ENCODE assay signal across 18 cellular contexts in the genomic region with DNA sequence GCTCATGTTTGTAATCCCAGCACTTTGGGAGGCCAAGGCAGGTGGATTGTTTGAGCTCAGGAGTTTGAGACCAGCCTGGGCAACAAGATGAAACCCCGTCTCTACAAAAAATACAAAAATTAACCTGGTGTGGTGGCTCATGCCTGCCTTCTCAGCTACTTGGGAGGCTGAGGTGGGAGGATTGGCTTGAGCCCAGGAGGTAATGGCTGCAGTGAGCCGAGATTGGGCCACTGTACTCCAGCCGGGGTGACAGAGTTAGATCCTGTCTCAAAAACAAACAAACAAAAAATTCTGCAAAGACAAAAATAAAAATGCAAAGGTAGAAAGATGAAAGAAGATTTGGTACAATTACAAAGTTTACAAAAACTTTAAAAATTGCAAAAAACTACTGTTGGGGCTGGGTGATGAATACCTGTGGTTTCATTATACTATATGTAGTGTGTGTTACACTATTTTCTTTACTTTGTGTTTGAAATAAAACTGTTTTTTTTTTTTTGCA. TPM values are rescaled to one million over a fixed set of nuclear protein-coding genes. Genes with fewer than 3 reads are reported as not detected.
"Had no signal": no experiment of that assay in that cellular context is flagged by ENCODE, and none has a peak within 500 bp of the region (broad histone marks: within the 10 kb centered on the region; RNA-seq: fewer than 3 reads in every experiment).

No MANE protein-coding gene starts in this region.

- H3K4me3 ChIP-seq: gastrocnemius medialis, smooth muscle cell, suprapubic skin had no signal

- H3K27ac ChIP-seq: gastrocnemius medialis had no signal

- DNase-seq: activated B cell treated with CpG ODN at 0.5 μM for 24 hours; activated CD4-positive, alpha-beta T cell treated with anti-CD3 and anti-CD28 coated beads, Interleukin-2, amount 10 ng/mL, durations not matched to agents 7 days and 5 days; activated naive CD4-positive, alpha-beta T cell treated with anti-CD3 and anti-CD28 coated beads, Interleukin-2, amount 10 ng/mL, durations not matched to agents 7 days and 5 days; activated T-cell treated with anti-CD3 and anti-CD28 coated beads for 4 hours; central memory CD4-positive, alpha-beta T cell; cortex of kidney; effector CD8-positive, alpha-beta T cell; gastrocnemius medialis; midbrain; naive B cell; posterior cingulate gyrus; stimulated activated naive CD4-positive, alpha-beta T cell treated with Interleukin-2 at 50 U/mL for 16 hours; T-helper 1 cell had no signal

- H3K4me3 Mint-ChIP-seq: activated B cell treated with CpG ODN at 0.5 μM for 24 hours; activated CD4-positive, alpha-beta T cell treated with anti-CD3 and anti-CD28 coated beads, Interleukin-2, amount 10 ng/mL, durations not matched to agents 7 days and 5 days; activated naive CD4-positive, alpha-beta T cell treated with anti-CD3 and anti-CD28 coated beads, Interleukin-2, amount 10 ng/mL, durations not matched to agents 7 days and 5 days; naive B cell had no signal

- H3K4me1 ChIP-seq: gastrocnemius medialis had no signal

- FAIRE-seq: kidney had no signal

- H3K36me3 ChIP-seq: gastrocnemius medialis, suprapubic skin had no signal

- H3K4me1 Mint-ChIP-seq: activated B cell treated with CpG ODN at 0.5 μM for 24 hours had no signal

- H3K9me3 Mint-ChIP-seq: activated B cell treated with CpG ODN at 0.5 μM for 24 hours; activated CD4-positive, alpha-beta T cell treated with anti-CD3 and anti-CD28 coated beads, Interleukin-2, amount 10 ng/mL, durations not matched to agents 7 days and 5 days; activated naive CD4-positive, alpha-beta T cell treated with anti-CD3 and anti-CD28 coated beads, Interleukin-2, amount 10 ng/mL, durations not matched to agents 7 days and 5 days; activated T-helper 2 cell treated with anti-CD3 and anti-CD28 coated beads, Interferon-gamma antibody, Interleukin-2, Interleukin-4, amounts not matched to agents 10 μg/mL and 5 μg/mL and 100 μg/mL, durations not matched to agents 14 hours and 24 hours and 36 hours had no signal

- ATAC-seq: gastrocnemius medialis had no signal

- H3K27ac Mint-ChIP-seq: activated B cell treated with CpG ODN at 0.5 μM for 24 hours; activated CD4-positive, alpha-beta T cell treated with anti-CD3 and anti-CD28 coated beads, Interleukin-2, amount 10 ng/mL, durations not matched to agents 7 days and 5 days; activated naive CD4-positive, alpha-beta T cell treated with anti-CD3 and anti-CD28 coated beads, Interleukin-2, amount 10 ng/mL, durations not matched to agents 7 days and 5 days; activated T-helper 2 cell treated with anti-CD3 and anti-CD28 coated beads, Interferon-gamma antibody, Interleukin-2, Interleukin-4, amounts not matched to agents 10 μg/mL and 5 μg/mL and 100 μg/mL, durations not matched to agents 14 hours and 24 hours and 36 hours; naive B cell had no signal

- H3K36me3 Mint-ChIP-seq: activated naive CD4-positive, alpha-beta T cell treated with anti-CD3 and anti-CD28 coated beads, Interleukin-2, amount 10 ng/mL, durations not matched to agents 7 days and 5 days; naive B cell had no signal

- H3K9me3 ChIP-seq: gastrocnemius medialis, suprapubic skin had no signal

RNA-seq across cellular contexts. Expression of a gene that starts 5.5 kb away (rescaled TPM):
- total RNA-seq: activated CD8-positive, alpha-beta memory T cell treated with anti-CD3 and anti-CD28 coated beads for 36 hours had no signal
